ENCODE assay signal across 8 cellular contexts in the genomic region with DNA sequence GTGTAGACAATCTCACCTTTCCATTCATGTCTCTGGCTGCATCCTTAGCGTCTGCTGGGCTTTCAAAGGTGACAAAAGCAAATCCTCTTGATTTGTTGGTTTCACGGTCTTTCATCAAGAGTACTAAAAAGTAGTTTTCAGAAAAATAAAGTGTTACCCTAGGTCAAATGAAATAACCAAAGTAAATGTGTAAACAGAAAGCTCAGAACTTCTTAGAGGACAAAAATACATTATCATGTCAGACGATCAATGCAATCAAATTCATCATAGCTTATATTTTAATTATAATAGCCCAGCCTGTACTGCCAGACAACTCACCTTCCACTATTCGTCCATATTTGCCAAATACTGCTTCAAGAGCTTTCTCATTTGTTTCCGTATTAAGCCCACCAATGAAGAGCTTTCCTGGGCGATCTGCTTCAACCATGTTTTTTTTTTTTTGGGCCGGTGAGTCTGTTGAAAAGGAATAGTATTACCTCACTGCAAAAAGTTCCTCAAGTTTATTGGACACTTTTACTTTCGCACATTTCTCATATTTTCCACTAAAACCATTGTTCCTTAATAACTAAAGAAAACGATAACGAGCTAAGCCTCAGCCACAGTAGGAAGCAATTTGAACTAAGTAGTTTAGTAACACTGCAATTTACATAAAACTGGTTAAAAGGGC. TPM values are rescaled to one million over a fixed set of nuclear protein-coding genes. Genes with fewer than 3 reads are reported as not detected.
DNase-seq lines count a peak whose midpoint lies in the region; ATAC-seq and TF ChIP-seq lines count a peak whose summit lies in the region.

No MANE protein-coding gene starts in this region.

- H2BK120ac ChIP-seq in H9 (ENCODE audit: low read depth, low read length, poor library complexity, severe bottlenecking), result no peak overlapping the region

- H3K27ac Mint-ChIP-seq in H9, result peak overlapping the region; percentile 95 to 99 (median 99)
- peak overlapping the region; percentile 98 for H3K27ac Mint-ChIP-seq in T-helper 17 cell

- H3K27me3 Mint-ChIP-seq in H9 (ENCODE audit: low read depth) (peaks cover 4% of the 10 kb centered on the region), T-helper 17 cell (no peaks in the 10 kb centered on the region)

- no peak overlapping the region for H4K8ac ChIP-seq in H9 (replicated peaks; ENCODE audit: insufficient read length, low read depth, low read length)

- H2BK5ac ChIP-seq in H9 (ENCODE audit: insufficient read length, low read length), result no peak overlapping the region

- DNase-seq in H9 (no peak), T-helper 17 cell (no peak), foreskin keratinocyte (no peak), sciatic nerve (ENCODE audit: low spot score) (no peak), GF-D8 (lab: John Stamatoyannopoulos, UW) (no peak), GOT3 (lab: John Stamatoyannopoulos, UW) (no peak)
- no peak for DNase-seq in activated CD4-positive, CD25-positive, alpha-beta regulatory T cell (lab: John Stamatoyannopoulos, UW)

- H3K9ac ChIP-seq in H9 (ENCODE audit: extremely low read depth, insufficient read length, low read length), result peak overlapping the region; percentile 100

- no peak overlapping the region for H3K4ac ChIP-seq in H9 (ENCODE audit: low read depth, low read length)

- no peak overlapping the region for H2BK15ac ChIP-seq in H9 (ENCODE audit: low read depth, low read length)

- H3K23ac ChIP-seq in H9 (ENCODE audit: insufficient read length, low read depth, low read length), result no peak overlapping the region

- no CpG with 5 or more reads among the region's 10 CpGs for WGBS in H9 (ENCODE audit: extremely low coverage, insufficient read length, low lambda C conversion rate)

- H3K18ac ChIP-seq in H9 (ENCODE audit: insufficient read length, low read depth, low read length), result no peak overlapping the region

- H3K79me2 ChIP-seq in H9 (ENCODE audit: insufficient read depth, low read length), result peaks cover 12% of the 10 kb centered on the region; the same call in 1 of the 2 replicates

- peaks cover 24% of the 10 kb centered on the region for H3K9me3 ChIP-seq in H9 (ENCODE audit: control insufficient read depth, low read depth, low read length)
- no peaks in the 10 kb centered on the region for H3K9me3 ChIP-seq in T-helper 17 cell (ENCODE audit: control insufficient read depth, low read length, poor library complexity, severe bottlenecking)

- H3K79me1 ChIP-seq in H9 (ENCODE audit: insufficient read depth, low read depth, low read length, poor library complexity, severe bottlenecking), result no peaks in the 10 kb centered on the region

- H4K91ac ChIP-seq in H9 (ENCODE audit: insufficient read length, low read depth, low read length), result no peak overlapping the region

- H3T11ph ChIP-seq in H9 (ENCODE audit: low read length), result no peak overlapping the region

- no peak for TF ChIP-seq CTCF in H9 (conservative IDR thresholded peaks at IDR 0.05)
- TF ChIP-seq CTCF in foreskin keratinocyte (conservative IDR thresholded peaks at IDR 0.05), result no peak

- no peaks in the 10 kb centered on the region for H3K23me2 ChIP-seq in H9 (ENCODE audit: insufficient read length, low read depth, low read length, poor library complexity, severe bottlenecking)

- H4K5ac ChIP-seq in H9 (ENCODE audit: insufficient read length, low read depth, low read length), result no peak overlapping the region

- H3K4me1 Mint-ChIP-seq in H9, result peaks cover 6 to 27% of the 10 kb centered on the region in 2 experiments
- peaks cover 10% of the 10 kb centered on the region for H3K4me1 Mint-ChIP-seq in T-helper 17 cell

- H3K4me1 ChIP-seq in H9 (ENCODE audit: insufficient read depth, low read length) (no peaks in the 10 kb centered on the region), foreskin keratinocyte (no peaks in the 10 kb centered on the region)

- no peak overlapping the region for H2BK12ac ChIP-seq in H9 (ENCODE audit: insufficient read length, low read depth, low read length)

- peak overlapping the region; percentile 58 for H3K4me2 ChIP-seq in H9 (ENCODE audit: insufficient read depth, insufficient read length, low read length)

- no peak for ATAC-seq in T-helper 17 cell
- no peak for ATAC-seq in foreskin keratinocyte
- ATAC-seq in sciatic nerve, result peak; percentile 19
- ATAC-seq in GM21526 (IDR thresholded peaks at IDR 0.05; ENCODE audit: low FRiP score, unreplicated experiment), result no peak

- peak overlapping the region; percentile 51 for H3K27ac ChIP-seq in H9 (ENCODE audit: insufficient read length, low read depth, low read length)
- H3K27ac ChIP-seq in foreskin keratinocyte, result peak overlapping the region; percentile 99

- H3K14ac ChIP-seq in H9 (ENCODE audit: insufficient read depth, low read length), result no peak overlapping the region

- H4K20me1 ChIP-seq in H9 (ENCODE audit: control insufficient read depth, insufficient read depth, insufficient read length), result no peaks in the 10 kb centered on the region

- H3K27me3 ChIP-seq in H9 (ENCODE audit: insufficient read depth, low read length) (no peaks in the 10 kb centered on the region), foreskin keratinocyte (no peaks in the 10 kb centered on the region)

- no peak overlapping the region for H2AK5ac ChIP-seq in H9 (ENCODE audit: insufficient read length, low read length)

- H3K56ac ChIP-seq in H9 (ENCODE audit: insufficient read length, low read depth, low read length), result no peak overlapping the region

- peaks cover 62 to 72% of the 10 kb centered on the region in 2 experiments for H3K9me3 Mint-ChIP-seq in H9

- H3K36me3 Mint-ChIP-seq in H9 (ENCODE audit: insufficient read depth in 1 of 3, low read depth in 3 of 3) (peaks cover 47 to 60% (median 55%) of the 10 kb centered on the region in 3 experiments), T-helper 17 cell (ENCODE audit: low read depth) (peaks cover 5% of the 10 kb centered on the region)

- no peak overlapping the region for H2AFZ ChIP-seq in H9 (ENCODE audit: low read length)

- H3K4me3 Mint-ChIP-seq in H9 (peak overlapping the region; percentile 89 to 97), T-helper 17 cell (peak overlapping the region; percentile 96)

- intact Hi-C loops in sciatic nerve (cut with DNase I), result no loop called here

- H2BK20ac ChIP-seq in H9 (ENCODE audit: low read depth, low read length, poor library complexity, severe bottlenecking), result no peak overlapping the region

RNA-seq across cellular contexts. Expression of a gene that starts 1.4 kb away (rescaled TPM):
- total RNA-seq in H9 (2021) (409 and 414 TPM in 2 replicates), T-helper 17 cell (100 to 1,000 TPM; 239 TPM), foreskin keratinocyte (227 and 257 TPM in 2 replicates), sciatic nerve (153 TPM)
- 123 and 153 TPM in 2 replicates for polyA plus RNA-seq in foreskin keratinocyte
